In the genomic region with DNA sequence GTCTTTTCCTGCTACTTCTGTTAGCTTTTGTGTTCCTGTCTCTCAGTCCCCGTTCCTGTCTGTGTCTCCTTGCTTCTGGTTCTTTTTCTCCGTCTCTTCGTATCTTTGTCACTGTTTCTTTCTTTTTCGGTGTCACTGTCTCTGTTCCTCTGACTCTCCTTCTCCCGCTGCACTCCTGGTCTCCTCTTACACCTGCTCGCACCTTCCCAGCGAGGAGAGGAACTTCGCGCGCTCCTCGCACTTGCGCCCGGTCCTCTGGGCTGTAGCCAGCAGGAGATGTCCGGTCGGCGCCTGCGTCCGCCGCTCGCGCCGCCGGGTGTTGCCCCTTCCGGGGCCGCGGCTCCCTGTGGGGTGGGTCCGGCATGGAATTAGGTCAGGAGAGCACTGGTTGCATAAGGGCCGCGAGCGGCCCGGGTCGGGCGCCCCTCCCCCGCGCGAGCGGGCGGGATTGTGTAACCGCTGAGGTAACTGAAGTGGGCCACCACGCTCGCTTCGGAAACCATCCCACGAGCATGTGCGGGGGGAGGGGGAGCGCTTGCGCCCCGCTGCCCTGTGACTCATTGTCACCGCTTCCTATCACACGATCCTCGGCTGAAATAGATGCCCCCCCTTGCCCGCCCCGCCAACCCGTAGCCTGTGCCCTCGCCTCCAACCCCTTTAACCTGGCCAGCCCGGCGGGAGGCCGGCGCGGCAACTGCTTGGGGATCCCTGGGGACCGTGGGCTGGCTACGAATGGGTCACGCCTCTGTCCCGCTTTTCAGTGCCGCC, we compare ENCODE assay signal across 8 cellular contexts. TPM values are rescaled to one million over a fixed set of nuclear protein-coding genes. Genes with fewer than 3 reads are reported as not detected.
DNase-seq lines count a peak whose midpoint lies in the region; ATAC-seq, FAIRE-seq and TF ChIP-seq lines count a peak whose summit lies in the region.

No MANE protein-coding gene starts in this region.

- peaks cover 9% of the 10 kb centered on the region for H3K4me1 ChIP-seq in adipocyte (ENCODE audit: control insufficient read depth, insufficient read depth, low read length)
- peaks cover 22% of the 10 kb centered on the region for H3K4me1 ChIP-seq in left ventricle myocardium inferior

- ATAC-seq in GM18505 (IDR thresholded peaks at IDR 0.05; ENCODE audit: unreplicated experiment) = no peak

- H3K27me3 ChIP-seq in SU-DHL-6 (ENCODE audit: low read length) = no peaks in the 10 kb centered on the region
- H3K27me3 ChIP-seq in adipocyte (replicated peaks; ENCODE audit: control insufficient read depth, insufficient read depth, low read length) = peaks cover 36% of the 10 kb centered on the region
- H3K27me3 ChIP-seq in left ventricle myocardium inferior (ENCODE audit: low read depth) = no peaks in the 10 kb centered on the region

- no peaks in the 10 kb centered on the region for H3F3A ChIP-seq in SU-DHL-6 (ENCODE audit: insufficient read depth)

- DNase-seq in A172 (ENCODE audit: low spot score) (peak; percentile 42), HK-2 (ENCODE audit: unreplicated experiment) (peak; percentile 83), adipocyte (ENCODE audit: low read depth) (peak; percentile 46), left ventricle myocardium inferior (peak; percentile 70), renal cortical epithelial cell (ENCODE audit: low read depth) (peak; percentile 57), GM19239 (ENCODE audit: insufficient read length, low spot score) (no peak)

- H3K4me3 ChIP-seq in SU-DHL-6 (ENCODE audit: insufficient read depth, low read length, poor library complexity, severe bottlenecking) = no peak overlapping the region
- peak overlapping the region; percentile 77 for H3K4me3 ChIP-seq in adipocyte (ENCODE audit: low read length)
- peak overlapping the region; percentile 70 for H3K4me3 ChIP-seq in left ventricle myocardium inferior

- no peak for TF ChIP-seq POLR2A in GM18505 (IDR thresholded peaks at IDR 0.05; ENCODE audit: borderline replicate concordance, extremely low read depth, insufficient read depth, insufficient read length)

- FAIRE-seq in GM19239 (lab: Jason Lieb, UNC) = no peak

- H3K4me2 ChIP-seq in SU-DHL-6 (ENCODE audit: low read depth, low read length, poor library complexity, severe bottlenecking) = peak overlapping the region; percentile 7

- peak overlapping the region; percentile 7 for H2AFZ ChIP-seq in SU-DHL-6 (ENCODE audit: low read depth, low read length, severe bottlenecking)

- H3K9me2 ChIP-seq in SU-DHL-6 (replicated peaks; ENCODE audit: insufficient read depth, low read length) = no peaks in the 10 kb centered on the region

- H3K27ac ChIP-seq in SU-DHL-6 (ENCODE audit: low read depth, low read length) = no peak overlapping the region
- H3K27ac ChIP-seq in left ventricle myocardium inferior (replicated peaks) = peak overlapping the region; percentile 67

- H3K9ac ChIP-seq in SU-DHL-6 (ENCODE audit: low read length) = no peak overlapping the region
- peak overlapping the region; percentile 42 for H3K9ac ChIP-seq in adipocyte (ENCODE audit: low read length)

- H3K79me2 ChIP-seq in SU-DHL-6 (ENCODE audit: insufficient read depth, low read length) = no peaks in the 10 kb centered on the region

- H4K20me1 ChIP-seq in SU-DHL-6 (ENCODE audit: low read depth, low read length) = no peaks in the 10 kb centered on the region

- no peaks in the 10 kb centered on the region for H3K36me3 ChIP-seq in SU-DHL-6 (ENCODE audit: low read length)
- no peaks in the 10 kb centered on the region for H3K36me3 ChIP-seq in adipocyte (ENCODE audit: control insufficient read depth, insufficient read depth, low read length, severe bottlenecking)
- no peaks in the 10 kb centered on the region for H3K36me3 ChIP-seq in left ventricle myocardium inferior

- H3K9me3 ChIP-seq in SU-DHL-6 (ENCODE audit: insufficient read depth, low read length) (no peaks in the 10 kb centered on the region), adipocyte (ENCODE audit: control insufficient read depth, low read length) (no peaks in the 10 kb centered on the region), left ventricle myocardium inferior (replicated peaks) (no peaks in the 10 kb centered on the region)

- intact Hi-C loops in left ventricle myocardium inferior (cut with micrococcal nuclease) = no loop called here

- TF ChIP-seq CTCF in SU-DHL-6 (IDR thresholded peaks at IDR 0.05; ENCODE audit: insufficient read depth, low read length, poor library complexity, severe bottlenecking) = no peak
- TF ChIP-seq CTCF in left ventricle myocardium inferior (IDR thresholded peaks at IDR 0.05; ENCODE audit: borderline replicate concordance) = no peak

RNA-seq across cellular contexts. Expression of a gene that starts 1.6 kb away (rescaled TPM):
- total RNA-seq in A172 (2014; rRNA removed; shearing (Covaris generic)) = 2.8 and 3.3 TPM in 2 replicates
- total RNA-seq in left ventricle myocardium inferior (0.93 TPM), renal cortical epithelial cell (7.2 and 10.4 TPM in 2 replicates)
